ENCODE assay signal across 4 cellular contexts in the genomic region with DNA sequence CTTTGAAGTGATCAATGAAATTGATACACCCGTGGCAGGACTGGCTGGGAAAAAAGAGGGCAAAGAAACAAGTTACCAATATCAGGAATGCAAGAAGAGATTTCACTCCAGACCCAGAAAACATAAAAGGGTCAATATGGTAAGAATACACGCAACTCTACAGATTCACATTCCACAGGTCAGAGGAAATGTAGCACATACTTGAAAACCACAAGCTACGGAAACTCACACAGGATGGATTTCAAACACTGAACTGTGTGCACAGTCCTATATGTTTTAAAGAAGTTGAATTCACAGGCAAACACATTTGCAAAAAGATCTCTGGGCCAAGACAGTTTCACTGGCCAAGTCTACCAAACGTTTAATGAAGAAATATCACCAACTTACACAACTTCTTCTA. TPM values are rescaled to one million over a fixed set of nuclear protein-coding genes. Genes with fewer than 3 reads are reported as not detected.
DNase-seq lines count a peak whose midpoint lies in the region; ATAC-seq and TF ChIP-seq lines count a peak whose summit lies in the region.
"Not testable (repeated sequence)": the region's sequence is repeated elsewhere in the genome, so short reads cannot be mapped to it uniquely, and the experiment has no call there.

No MANE protein-coding gene starts in this region.

- H3K79me1 ChIP-seq in IMR-90 (ENCODE audit: low read depth in 1 of 2, low read length in 2 of 2) = not testable (repeated sequence)

- H3K27ac ChIP-seq in IMR-90 (ENCODE audit: insufficient read depth, low read length); lower lobe of right lung; upper lobe of right lung: not testable (repeated sequence)

- H2AFZ ChIP-seq in IMR-90 (replicated peaks; ENCODE audit: low read length, poor library complexity) = not testable (repeated sequence)

- H3K56ac ChIP-seq in IMR-90 (ENCODE audit: extremely low read depth, insufficient read depth, low read length) = not testable (repeated sequence)

- H2BK20ac ChIP-seq in IMR-90 (ENCODE audit: low read depth, low read length) = not testable (repeated sequence)

- not testable (repeated sequence) for H3K4me3 ChIP-seq in IMR-90 (ENCODE audit: insufficient read depth, low read depth, low read length); lower lobe of right lung; upper lobe of right lung

- H3K4me1 ChIP-seq in IMR-90 (ENCODE audit: control insufficient read depth, insufficient read depth, low read length); lower lobe of right lung; upper lobe of right lung: not testable (repeated sequence)

- H3K9me3 ChIP-seq in IMR-90 (ENCODE audit: control insufficient read depth, insufficient read depth, low read length); lower lobe of right lung; upper lobe of right lung: not testable (repeated sequence)

- H3K14ac ChIP-seq in IMR-90 (replicated peaks; ENCODE audit: low read depth, low read length) = not testable (repeated sequence)

- not testable (repeated sequence) for DNase-seq in IMR-90, lower lobe of right lung, upper lobe of right lung

- H2BK5ac ChIP-seq in IMR-90 (ENCODE audit: low read depth, low read length, poor library complexity, severe bottlenecking) = not testable (repeated sequence)

- not testable (repeated sequence) for H3K27me3 ChIP-seq in IMR-90 (ENCODE audit: control insufficient read depth, insufficient read depth, low read length); lower lobe of right lung (ENCODE audit: low read depth); upper lobe of right lung

- not testable (repeated sequence) for BruUV-seq in IMR-90 (replicated peaks; lab: Mats Ljungman, UMichigan)

- H2BK15ac ChIP-seq in IMR-90 (ENCODE audit: low read depth, low read length) = not testable (repeated sequence)

- not testable (repeated sequence) for TF ChIP-seq RAD21 in IMR-90 (IDR thresholded peaks at IDR 0.05; ENCODE audit: low read length)

- H3K9ac ChIP-seq in IMR-90 (ENCODE audit: low read depth, low read length) = not testable (repeated sequence)

- H3K36me3 ChIP-seq in IMR-90 (ENCODE audit: control insufficient read depth, insufficient read depth, low read length); lower lobe of right lung; upper lobe of right lung: not testable (repeated sequence)

- not testable (repeated sequence) for H3K4ac ChIP-seq in IMR-90 (ENCODE audit: low read depth, low read length)

- not testable (repeated sequence) for H2BK120ac ChIP-seq in IMR-90 (ENCODE audit: low read depth, low read length)

- not testable (repeated sequence) for H2AK9ac ChIP-seq in IMR-90 (replicated peaks; ENCODE audit: low read depth, low read length, poor library complexity)

- intact Hi-C loops in IMR-90 (cut with micrococcal nuclease); lower lobe of right lung (cut with DNase I); upper lobe of right lung (cut with DNase I): not testable (repeated sequence)

- not testable (repeated sequence) for TF ChIP-seq CTCF in IMR-90 (conservative IDR thresholded peaks at IDR 0.05; ENCODE audit: low read depth, low read length); lower lobe of right lung (IDR thresholded peaks at IDR 0.05); upper lobe of right lung (IDR thresholded peaks at IDR 0.05)

- in situ Hi-C loops in IMR-90 (cut with MboI; ENCODE audit: low sequenced_read_pairs) = not testable (repeated sequence)

- not testable (repeated sequence) for H4K5ac ChIP-seq in IMR-90 (ENCODE audit: low read depth, low read length)

- dilution Hi-C loops in IMR-90 (cut with HindIII; ENCODE audit: low sequenced_read_pairs, unreplicated experiment) = not testable (repeated sequence)

- POLR2A ChIA-PET in IMR-90 (lab: Charles Lee; ENCODE audit: unreplicated experiment) = not testable (repeated sequence)

- H4K8ac ChIP-seq in IMR-90 (ENCODE audit: low read depth in 2 of 2, low read length in 2 of 2) = not testable (repeated sequence)

- not testable (repeated sequence) for TF ChIP-seq POLR2A in IMR-90 (IDR thresholded peaks at IDR 0.05; ENCODE audit: low read depth, low read length)

- no CpG with 5 or more reads among the region's 4 CpGs for WGBS in IMR-90 (ENCODE audit: extremely low coverage in 2 of 2, insufficient read length in 1 of 2), 2 experiments

- H4K20me1 ChIP-seq in IMR-90 (ENCODE audit: insufficient read depth, low read length) = not testable (repeated sequence)

- H3K18ac ChIP-seq in IMR-90 (ENCODE audit: low read depth, low read length) = not testable (repeated sequence)

- H3K23ac ChIP-seq in IMR-90 (ENCODE audit: low read depth, low read length) = not testable (repeated sequence)

- H3K9me1 ChIP-seq in IMR-90 (ENCODE audit: insufficient read depth, low read length) = not testable (repeated sequence)

- not testable (repeated sequence) for H2AK5ac ChIP-seq in IMR-90 (ENCODE audit: low read depth, low read length)

- ATAC-seq in IMR-90 (ENCODE audit: low read depth) (peak; percentile 85), SK-N-SH treated with all-trans-retinoic acid at 6 μM for 48 hours (peak; percentile 69), lower lobe of right lung (peak; percentile 18 to 37), upper lobe of right lung (peak; percentile 25)

- CTCF ChIA-PET in IMR-90 (lab: Yijun Ruan, JAX) = not testable (repeated sequence)

- not testable (repeated sequence) for H3K4me2 ChIP-seq in IMR-90 (ENCODE audit: low read depth, low read length)

- not testable (repeated sequence) for H4K91ac ChIP-seq in IMR-90 (ENCODE audit: insufficient read depth, low read depth, low read length)

RNA-seq across cellular contexts. Expression of a gene that starts 9.0 kb away (rescaled TPM):
- 7.5 TPM in 2 replicates for total RNA-seq in IMR-90 (2012; rRNA removed)
- polyA plus RNA-seq in IMR-90 (2012; rRNA removed) = 35.1 and 39.2 TPM in 2 replicates
- polyA plus RNA-seq in IMR-90 (2012; cell fraction: cytosol; rRNA removed) = 26.6 and 29.1 TPM in 2 replicates
- 250 and 274 TPM in 2 replicates for polyA plus RNA-seq in IMR-90 (2012; cell fraction: nucleus; rRNA removed; ENCODE audit: low replicate concordance)
- total RNA-seq in lower lobe of right lung = 20.6 TPM
- total RNA-seq in upper lobe of right lung = 23.3 TPM

RNA-seq across cellular contexts. Expression of a gene that starts 52.2 kb away (rescaled TPM):
- total RNA-seq in IMR-90 (2012; rRNA removed) (15.6 and 17.9 TPM in 2 replicates), lower lobe of right lung (17.7 TPM), upper lobe of right lung (11.9 TPM)
- 44.0 and 52.4 TPM in 2 replicates for polyA plus RNA-seq in IMR-90 (2012; rRNA removed)
- polyA plus RNA-seq in IMR-90 (2012; cell fraction: cytosol; rRNA removed) = 22.3 and 25.0 TPM in 2 replicates
- 397 and 454 TPM in 2 replicates for polyA plus RNA-seq in IMR-90 (2012; cell fraction: nucleus; rRNA removed; ENCODE audit: low replicate concordance)

Comparison
In these comparisons a context has a peak if more than half of its experiments do, and no peak if none do; other contexts are left out.
1. ATAC-seq: peak in every context shown above with its lines; median percentile 85 in IMR-90; 69 in SK-N-SH treated with all-trans-retinoic acid at 6 μM for 48 hours; 28 in lower lobe of right lung; 25 in upper lobe of right lung.